Comparison of ENCODE assay signal across 9 cellular contexts in the genomic region with DNA sequence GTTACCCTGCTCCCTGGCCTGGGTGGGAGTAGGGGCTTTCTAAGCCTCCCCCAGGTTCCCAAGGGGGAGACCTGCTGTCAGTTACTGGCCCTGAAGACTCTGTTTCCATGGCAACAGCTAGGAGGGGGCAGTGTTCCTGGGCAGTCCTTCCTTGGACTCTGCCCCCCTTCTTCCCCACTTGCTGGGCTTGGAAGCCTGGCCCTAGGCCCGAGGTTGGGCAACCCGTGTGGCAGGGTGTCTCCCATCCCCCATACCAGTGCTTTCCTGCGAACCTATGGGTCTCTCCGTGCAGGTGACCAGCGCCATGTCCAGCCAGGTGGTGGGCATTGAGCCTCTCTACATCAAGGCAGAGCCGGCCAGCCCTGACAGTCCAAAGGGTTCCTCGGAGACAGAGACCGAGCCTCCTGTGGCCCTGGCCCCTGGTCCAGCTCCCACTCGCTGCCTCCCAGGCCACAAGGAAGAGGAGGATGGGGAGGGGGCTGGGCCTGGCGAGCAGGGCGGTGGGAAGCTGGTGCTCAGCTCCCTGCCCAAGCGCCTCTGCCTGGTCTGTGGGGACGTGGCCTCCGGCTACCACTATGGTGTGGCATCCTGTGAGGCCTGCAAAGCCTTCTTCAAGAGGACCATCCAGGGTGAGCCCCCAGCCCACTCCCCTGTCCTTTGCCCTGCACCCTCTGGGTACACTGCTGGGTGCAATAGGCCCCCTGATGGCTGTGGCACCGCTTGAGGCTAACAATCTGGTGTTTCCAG. TPM values are rescaled to one million over a fixed set of nuclear protein-coding genes. Genes with fewer than 3 reads are reported as not detected.
DNase-seq lines count a peak whose midpoint lies in the region; ATAC-seq and TF ChIP-seq lines count a peak whose summit lies in the region.
"Had no signal": no experiment of that assay in that cellular context is flagged by ENCODE, and none has a peak within 500 bp of the region (broad histone marks: within the 10 kb centered on the region; RNA-seq: fewer than 3 reads in every experiment).

No MANE protein-coding gene starts in this region.

- WGBS in esophagus, 2 donors: 69 to 76% methylated on average over 13 to 15 of the region's 15 CpGs

- ATAC-seq in CD8-positive, alpha-beta T cell: no peak
- no peak for ATAC-seq in HG03095 (IDR thresholded peaks at IDR 0.05; ENCODE audit: unreplicated experiment)
- no peak for ATAC-seq in HG03460 (IDR thresholded peaks at IDR 0.05; ENCODE audit: unreplicated experiment)

- H3K27me3 Mint-ChIP-seq in CD8-positive, alpha-beta T cell (ENCODE audit: low read depth): no peaks in the 10 kb centered on the region

- H3K4me3 ChIP-seq in CD8-positive, alpha-beta T cell (ENCODE audit: low read depth, low read length): peak overlapping the region; percentile 92
- H3K4me3 ChIP-seq in OCI-LY1 (ENCODE audit: low read depth, low read length, poor library complexity, severe bottlenecking) (peak overlapping the region; percentile 70), esophagus (ENCODE audit: low read depth in 1 of 2, low read length in 2 of 2) (peak overlapping the region; percentile 59 to 74), neuron (ENCODE audit: low read length) (peak overlapping the region; percentile 52)

- H4K20me1 ChIP-seq in OCI-LY1 (ENCODE audit: insufficient read depth, low read length): no peaks in the 10 kb centered on the region

- intact Hi-C loops in CD8-positive, alpha-beta T cell (cut with DNase I, micrococcal nuclease): loop anchor here (1.0 to 10.0 kb wide), 3 partner anchors 60 to 472 kb away; a partner anchor contains a TSS

- peaks cover 26% of the 10 kb centered on the region for H3K4me1 ChIP-seq in CD8-positive, alpha-beta T cell (ENCODE audit: insufficient read depth, low read length)
- H3K4me1 ChIP-seq in OCI-LY1 (ENCODE audit: insufficient read depth, low read length, severe bottlenecking) (peaks cover 19% of the 10 kb centered on the region), esophagus (ENCODE audit: control insufficient read depth in 2 of 2, insufficient read depth in 2 of 2, low read length in 1 of 2) (peaks cover 6 to 17% of the 10 kb centered on the region in 2 donors), neuron (ENCODE audit: insufficient read depth, low read length) (peaks cover 15% of the 10 kb centered on the region)

- peak overlapping the region; percentile 94 for H3K4me2 ChIP-seq in OCI-LY1 (ENCODE audit: low read length)

- no peaks in the 10 kb centered on the region for H3K9me3 Mint-ChIP-seq in CD8-positive, alpha-beta T cell

- CTCF ChIA-PET in CD8-positive, alpha-beta T cell (lab: Charles Lee): interaction anchor here (2.3 kb wide), 1 partner anchor 10 kb away, joined by 11 read pairs; a partner anchor contains a TSS

- no peaks in the 10 kb centered on the region for H3K9me3 ChIP-seq in CD8-positive, alpha-beta T cell (ENCODE audit: low read length)
- H3K9me3 ChIP-seq in OCI-LY1 (ENCODE audit: low read length) (no peaks in the 10 kb centered on the region), esophagus (ENCODE audit: control insufficient read depth in 2 of 2, insufficient read depth in 1 of 2, low read depth in 1 of 2, low read length in 1 of 2) (no peaks in the 10 kb centered on the region), neuron (ENCODE audit: low read length) (no peaks in the 10 kb centered on the region)

- no peaks in the 10 kb centered on the region for H3K27me3 ChIP-seq in CD8-positive, alpha-beta T cell (ENCODE audit: insufficient read depth, low read length)
- H3K27me3 ChIP-seq in OCI-LY1 (ENCODE audit: insufficient read depth, low read length) (no peaks in the 10 kb centered on the region), esophagus (ENCODE audit: control insufficient read depth in 1 of 2, insufficient read depth in 2 of 2, low read length in 2 of 2) (no peaks in the 10 kb centered on the region), neuron (ENCODE audit: insufficient read depth, low read length) (no peaks in the 10 kb centered on the region)

- no peak for TF ChIP-seq CTCF in CD8-positive, alpha-beta T cell (IDR thresholded peaks at IDR 0.05)
- no peak for TF ChIP-seq CTCF in OCI-LY1 (IDR thresholded peaks at IDR 0.05; ENCODE audit: low read length)

- H3K9me2 ChIP-seq in OCI-LY1 (ENCODE audit: low read depth, low read length): no peaks in the 10 kb centered on the region

- POLR2A ChIA-PET in CD8-positive, alpha-beta T cell (lab: Charles Lee): interaction anchor here (4.6 kb wide), 1 partner anchor 10 kb away, joined by 50 read pairs; a partner anchor contains a TSS

- H3K27ac Mint-ChIP-seq in CD8-positive, alpha-beta T cell: no peak overlapping the region

- peak in 1 of 7 experiments; percentile 11 for DNase-seq in CD8-positive, alpha-beta T cell
- DNase-seq in stimulated activated CD4-positive, alpha-beta T cell treated with anti-CD3 and anti-CD28 coated beads, Interleukin-4, amount 100 ng/mL, for 4 hours: no peak
- no peak for DNase-seq in iPS-NIHi11 (ENCODE audit: low spot score)
- DNase-seq: cortex of kidney had no signal

- H3K36me3 ChIP-seq in CD8-positive, alpha-beta T cell (ENCODE audit: insufficient read depth, low read length): no peaks in the 10 kb centered on the region
- H3K36me3 ChIP-seq in OCI-LY1 (ENCODE audit: insufficient read depth, low read length) (peaks cover 16% of the 10 kb centered on the region; the same call in 1 of the 2 replicates), esophagus (ENCODE audit: control insufficient read depth in 2 of 2, insufficient read depth in 2 of 2, low read length in 1 of 2) (peaks cover 0 to 7% of the 10 kb centered on the region in 2 donors), neuron (ENCODE audit: insufficient read depth, low read length) (no peaks in the 10 kb centered on the region)

- H2AFZ ChIP-seq in OCI-LY1 (ENCODE audit: low read length) (no peak overlapping the region), neuron (ENCODE audit: low read depth, low read length) (no peak overlapping the region)

- H3K36me3 Mint-ChIP-seq in CD8-positive, alpha-beta T cell: peaks cover 15% of the 10 kb centered on the region

- H3F3A ChIP-seq in OCI-LY1 (ENCODE audit: insufficient read depth, low read length): no peaks in the 10 kb centered on the region

- H3K4me3 Mint-ChIP-seq in CD8-positive, alpha-beta T cell: peak overlapping the region; percentile 94

- peak overlapping the region; percentile 92 for H3K9ac ChIP-seq in OCI-LY1 (ENCODE audit: low read length)

- H3K27ac ChIP-seq in CD8-positive, alpha-beta T cell (ENCODE audit: low read depth, low read length): peak overlapping the region; percentile 61
- peak overlapping the region; percentile 4 for H3K27ac ChIP-seq in OCI-LY1 (ENCODE audit: low read depth, low read length, poor library complexity, severe bottlenecking)
- peak overlapping the region; percentile 88 to 94 for H3K27ac ChIP-seq in esophagus (ENCODE audit: low read depth in 2 of 2, low read length in 1 of 2)

- H3K79me2 ChIP-seq in OCI-LY1 (ENCODE audit: insufficient read depth, low read length): peaks cover 10% of the 10 kb centered on the region

- peaks cover 29% of the 10 kb centered on the region for H3K4me1 Mint-ChIP-seq in CD8-positive, alpha-beta T cell (ENCODE audit: low read depth)

RNA-seq across cellular contexts. Expression of a gene that starts 1.7 kb away (rescaled TPM):
- 10 to 100 TPM; 13.4 to 14.6 TPM for total RNA-seq in CD8-positive, alpha-beta T cell
- 10 to 100 TPM; 63.7 to 85.4 TPM for polyA plus RNA-seq in esophagus

RNA-seq across cellular contexts. Expression of a gene that starts 6.9 kb away (rescaled TPM):
- total RNA-seq in CD8-positive, alpha-beta T cell: not detected
- under 1 TPM; 0.37 to 0.39 TPM for polyA plus RNA-seq in esophagus

RNA-seq across cellular contexts. Expression of a gene that starts 10.3 kb away (rescaled TPM):
- 10 to 100 TPM; 98.1 to 98.2 TPM for total RNA-seq in CD8-positive, alpha-beta T cell
- polyA plus RNA-seq in esophagus: 100 to 1,000 TPM; 201 to 211 TPM

RNA-seq across cellular contexts. Expression of a gene that starts 10.9 kb away (rescaled TPM):
- 10 to 100 TPM; 39.9 to 41.0 TPM for total RNA-seq in CD8-positive, alpha-beta T cell
- polyA plus RNA-seq in esophagus: 100 to 1,000 TPM; 442 to 808 TPM

RNA-seq across cellular contexts. Expression of a gene that starts 15.9 kb away (rescaled TPM):
- total RNA-seq in CD8-positive, alpha-beta T cell: not detected
- not detected for polyA plus RNA-seq in esophagus

Comparison
In these comparisons a context has a peak if more than half of its experiments do, and no peak if none do; other contexts are left out.
1. H3K27ac ChIP-seq: peak in every context shown above with its lines; median percentile 91 in esophagus; 61 in CD8-positive, alpha-beta T cell; 4 in OCI-LY1.